In the genomic region with DNA sequence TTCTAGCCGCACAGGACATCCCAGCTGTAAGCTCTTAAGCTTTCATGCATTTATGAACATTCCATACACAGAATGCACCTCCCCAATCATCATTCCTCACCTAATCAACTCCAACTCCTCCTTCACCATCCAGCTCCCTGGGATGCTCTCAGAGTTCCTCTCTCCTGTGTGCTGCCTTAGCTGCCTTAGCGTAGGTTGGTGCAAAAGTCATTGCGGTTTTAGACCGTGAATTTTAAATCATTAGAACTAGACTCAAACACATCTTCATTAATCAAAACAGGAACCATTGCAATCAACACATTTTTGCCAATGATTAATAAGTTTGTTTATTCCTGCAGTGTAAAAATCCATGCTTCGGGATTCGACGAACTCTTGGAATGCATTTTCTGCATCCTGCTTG, we compare ENCODE assay signal across 17 cellular contexts.
"Had no signal": no experiment of that assay in that cellular context is flagged by ENCODE, and none has a peak within 500 bp of the region (broad histone marks: within the 10 kb centered on the region; RNA-seq: fewer than 3 reads in every experiment).

No MANE protein-coding gene starts in this region.

- H3K9ac ChIP-seq: SK-N-SH had no signal

- DNase-seq: KBM-7, MV-4-11, NCI-H1048, NCI-H1105, NCI-H1417, NCI-H1436 treated with DMSO at 0.1 percent for 48 hours, NCI-H1694, NCI-H187 treated with DMSO at 0.1 percent for 48 hours, NCI-H2029 treated with DMSO at 0.1 percent for 48 hours, NCI-H2227 treated with DMSO at 0.1 percent for 48 hours, NCI-H524, NCI-H526 treated with DMSO at 0.1 percent for 48 hours, NCI-H774, Right ventricle myocardium superior, RPMI8226, SK-N-SH had no signal

- FAIRE-seq: RCC 7860 had no signal

- H3K9me3 ChIP-seq: SK-N-SH had no signal

- H3K4me2 ChIP-seq: SK-N-SH had no signal
